ENCODE assay signal across 8 cellular contexts in genomic region chr19:53394522-53394973, GRCh38. TPM values are rescaled to one million over a fixed set of nuclear protein-coding genes. Genes with fewer than 3 reads are reported as not detected.
A peak's percentile ranks its signal among the peaks of the same experiment; 100 is the strongest.
DNase-seq lines count a peak whose midpoint lies in the region; ATAC-seq and TF ChIP-seq lines count a peak whose summit lies in the region.

No MANE protein-coding gene starts in this region.

- CTCF ChIA-PET in activated CD8-positive, alpha-beta memory T cell treated with anti-CD3 and anti-CD28 coated beads, Interleukin-2, amount 10 ng/mL, durations not matched to agents 7 days and 5 days (lab: Charles Lee) = interaction anchor here (1.2 to 1.5 kb wide), 2 partner anchors 29 to 352 kb away, joined by 3 read pairs; partner anchors contain the start of gene ZNF525

- H3K4me1 ChIP-seq in esophagus muscularis mucosa = peaks cover 8 to 30% (median 26%) of the 10 kb centered on the region in 4 donors

- DNase-seq in activated CD8-positive, alpha-beta memory T cell treated with anti-CD3 and anti-CD28 coated beads, Interleukin-2, amount 10 ng/mL, durations not matched to agents 7 days and 5 days = no peak
- DNase-seq in activated CD8-positive, alpha-beta memory T cell treated with anti-CD3 and anti-CD28 coated beads, Interleukin-2, amount 50 U/mL, for 4 hours = no peak
- DNase-seq in SHP77 treated with DMSO at 0.1 percent for 48 hours (lab: John Stamatoyannopoulos, UW) (peak; percentile 51), esophagus muscularis mucosa (ENCODE audit: extremely low spot score) (peak; percentile 91), naive B cell (no peak), GM19238 (ENCODE audit: insufficient read length, low spot score) (no peak), LoVo (ENCODE audit: low spot score) (no peak)
- DNase-seq in effector CD8-positive, alpha-beta T cell (lab: John Stamatoyannopoulos, UW) = no peak

- H3K36me3 Mint-ChIP-seq in activated CD8-positive, alpha-beta memory T cell treated with anti-CD3 and anti-CD28 coated beads, Interleukin-2, amount 10 ng/mL, durations not matched to agents 7 days and 5 days = peaks cover 46% of the 10 kb centered on the region
- H3K36me3 Mint-ChIP-seq in naive B cell = peaks cover 7 to 10% of the 10 kb centered on the region in 2 donors

- peaks cover 21% of the 10 kb centered on the region for H3K9me3 Mint-ChIP-seq in activated CD8-positive, alpha-beta memory T cell treated with anti-CD3 and anti-CD28 coated beads, Interleukin-2, amount 10 ng/mL, durations not matched to agents 7 days and 5 days (ENCODE audit: low read depth)
- peaks cover 4 to 18% (median 14%) of the 10 kb centered on the region in 7 donors for H3K9me3 Mint-ChIP-seq in naive B cell

- H3K27me3 ChIP-seq in esophagus muscularis mucosa = no peaks in the 10 kb centered on the region

- peak; percentile 3 for ATAC-seq in activated CD8-positive, alpha-beta memory T cell treated with anti-CD3 and anti-CD28 coated beads, Interleukin-2, amount 10 ng/mL, durations not matched to agents 7 days and 5 days
- ATAC-seq in naive B cell (ENCODE audit: low read depth in 2 of 2) = no peak

- no peak for TF ChIP-seq EP300 in esophagus muscularis mucosa (IDR thresholded peaks at IDR 0.05)

- no peak for TF ChIP-seq CTCF in esophagus muscularis mucosa (IDR thresholded peaks at IDR 0.05)

- intact Hi-C loops in esophagus muscularis mucosa (cut with DNase I) = loop anchor here (2.0 to 10.0 kb wide), 2 partner anchors 30 to 200 kb away; partner anchors contain the start of genes ZNF525 and ZNF665

- H3K9me3 ChIP-seq in esophagus muscularis mucosa = no peaks in the 10 kb centered on the region

- H3K27me3 Mint-ChIP-seq in activated CD8-positive, alpha-beta memory T cell treated with anti-CD3 and anti-CD28 coated beads, Interleukin-2, amount 10 ng/mL, durations not matched to agents 7 days and 5 days = no peaks in the 10 kb centered on the region
- no peaks in the 10 kb centered on the region for H3K27me3 Mint-ChIP-seq in naive B cell

- peak overlapping the region; percentile 65 to 85 (median 74) for H3K4me3 ChIP-seq in esophagus muscularis mucosa

- peak overlapping the region; percentile 79 to 89 (median 84) for H3K27ac ChIP-seq in esophagus muscularis mucosa (replicated peaks in 1 of 4)

- peaks cover 0 to 18% (median 11%) of the 10 kb centered on the region in 4 donors for H3K36me3 ChIP-seq in esophagus muscularis mucosa

- H3K4me1 Mint-ChIP-seq in activated CD8-positive, alpha-beta memory T cell treated with anti-CD3 and anti-CD28 coated beads, Interleukin-2, amount 10 ng/mL, durations not matched to agents 7 days and 5 days = peaks cover 17% of the 10 kb centered on the region
- peaks cover 21 to 47% (median 33%) of the 10 kb centered on the region in 3 donors for H3K4me1 Mint-ChIP-seq in naive B cell

- peak overlapping the region; percentile 93 for H3K4me3 Mint-ChIP-seq in activated CD8-positive, alpha-beta memory T cell treated with anti-CD3 and anti-CD28 coated beads, Interleukin-2, amount 10 ng/mL, durations not matched to agents 7 days and 5 days
- peak overlapping the region; percentile 85 to 99 (median 98) for H3K4me3 Mint-ChIP-seq in naive B cell

- peak overlapping the region; percentile 88 for H3K27ac Mint-ChIP-seq in activated CD8-positive, alpha-beta memory T cell treated with anti-CD3 and anti-CD28 coated beads, Interleukin-2, amount 10 ng/mL, durations not matched to agents 7 days and 5 days
- H3K27ac Mint-ChIP-seq in naive B cell = peak overlapping the region; percentile 46 to 94 (median 92)

- no peak for TF ChIP-seq POLR2A in esophagus muscularis mucosa (IDR thresholded peaks at IDR 0.05; ENCODE audit: low read depth)

- WGBS in esophagus muscularis mucosa = 2% methylated on average over 18 of the region's 18 CpGs

RNA-seq across cellular contexts. Expression of gene ZNF765, which starts 0.4 kb away (rescaled TPM):
- 10 to 100 TPM; 12.4 to 14.2 TPM for total RNA-seq in activated CD8-positive, alpha-beta memory T cell treated with anti-CD3 and anti-CD28 coated beads, Interleukin-2, amount 10 ng/mL, durations not matched to agents 7 days and 5 days
- total RNA-seq in esophagus muscularis mucosa = 10 to 100 TPM in 1 of 4 donors, 1 to 10 TPM in 3; 7.1 to 12.5 (median 8.5) TPM
- 10 to 100 TPM; 10.0 to 20.2 (median 14.8) TPM for polyA plus RNA-seq in naive B cell (ENCODE audit: low read depth in 6 of 6)

RNA-seq across cellular contexts. Expression of gene ZNF525, which starts 29.0 kb away (rescaled TPM):
- total RNA-seq in activated CD8-positive, alpha-beta memory T cell treated with anti-CD3 and anti-CD28 coated beads, Interleukin-2, amount 10 ng/mL, durations not matched to agents 7 days and 5 days = 10 to 100 TPM; 13.6 to 17.9 TPM
- total RNA-seq in esophagus muscularis mucosa = 10 to 100 TPM in 3 of 4 donors, 1 to 10 TPM in 1; 9.6 to 14.5 (median 12.3) TPM
- 10 to 100 TPM in 4 of 6 donors, 1 to 10 TPM in 2; 5.6 to 17.6 (median 11.1) TPM for polyA plus RNA-seq in naive B cell (ENCODE audit: low read depth in 6 of 6)

RNA-seq across cellular contexts. Expression of gene ZNF761, which starts 37.2 kb away (rescaled TPM):
- 10 to 100 TPM; 11.2 to 12.6 TPM for total RNA-seq in activated CD8-positive, alpha-beta memory T cell treated with anti-CD3 and anti-CD28 coated beads, Interleukin-2, amount 10 ng/mL, durations not matched to agents 7 days and 5 days
- total RNA-seq in esophagus muscularis mucosa = 1 to 10 TPM; 6.7 to 8.4 (median 7.4) TPM
- 10 to 100 TPM in 4 of 6 donors, 1 to 10 TPM in 2; 6.4 to 18.3 (median 11.6) TPM for polyA plus RNA-seq in naive B cell (ENCODE audit: low read depth in 6 of 6)

Comparison
In these comparisons a context has a peak if more than half of its experiments do, and no peak if none do; other contexts are left out.
1. DNase-seq: peak in SHP77 treated with DMSO at 0.1 percent for 48 hours (single experiment) and esophagus muscularis mucosa (single experiment); none in activated CD8-positive, alpha-beta memory T cell treated with anti-CD3 and anti-CD28 coated beads, Interleukin-2, amount 10 ng/mL, durations not matched to agents 7 days and 5 days (single experiment), activated CD8-positive, alpha-beta memory T cell treated with anti-CD3 and anti-CD28 coated beads, Interleukin-2, amount 50 U/mL, for 4 hours (single experiment), naive B cell (single experiment), GM19238 (single experiment), LoVo (single experiment) and effector CD8-positive, alpha-beta T cell (single experiment).